ENCODE assay signal across 11 cellular contexts in genomic region chrX:71664202-71664601, GRCh38. TPM values are rescaled to one million over a fixed set of nuclear protein-coding genes. Genes with fewer than 3 reads are reported as not detected.
DNase-seq lines count a peak whose midpoint lies in the region; ATAC-seq, FAIRE-seq and TF ChIP-seq lines count a peak whose summit lies in the region.
"Not testable (repeated sequence)": the region's sequence is repeated elsewhere in the genome, so short reads cannot be mapped to it uniquely, and the experiment has no call there.
"Had no signal": no experiment of that assay in that cellular context is flagged by ENCODE, and none has a peak within 500 bp of the region (broad histone marks: within the 10 kb centered on the region; RNA-seq: fewer than 3 reads in every experiment).

No MANE protein-coding gene starts in this region.

- not testable (repeated sequence) for H3K36me3 ChIP-seq in bronchial epithelial cell (ENCODE audit: control insufficient read depth, insufficient read depth, low read length)

- H3K4me1 Mint-ChIP-seq in stimulated activated memory B cell treated with anti-CD40 and anti-IgM and Interleukin-4, amounts not matched to agents 10 μg/mL and 1 μg/mL and 100 μg/mL, for 72 hours, result peaks cover 17% of the 10 kb centered on the region

- not testable (repeated sequence) for H3K9me3 Mint-ChIP-seq in stimulated activated memory B cell treated with anti-CD40 and anti-IgM and Interleukin-4, amounts not matched to agents 10 μg/mL and 1 μg/mL and 100 μg/mL, for 72 hours

- not testable (repeated sequence) for H3K27me3 ChIP-seq in bronchial epithelial cell (ENCODE audit: control insufficient read depth, insufficient read depth, low read length)

- not testable (repeated sequence) for H3K27ac Mint-ChIP-seq in stimulated activated memory B cell treated with anti-CD40 and anti-IgM and Interleukin-4, amounts not matched to agents 10 μg/mL and 1 μg/mL and 100 μg/mL, for 72 hours

- peak; percentile 1 for TF ChIP-seq CTCF in GM20000 (IDR thresholded peaks at IDR 0.05; ENCODE audit: extremely low read depth, missing control alignments)
- TF ChIP-seq CTCF in bronchial epithelial cell (IDR thresholded peaks at IDR 0.05; ENCODE audit: insufficient read depth, low read length, severe bottlenecking), result peak; percentile 15

- H3K36me3 Mint-ChIP-seq in stimulated activated memory B cell treated with anti-CD40 and anti-IgM and Interleukin-4, amounts not matched to agents 10 μg/mL and 1 μg/mL and 100 μg/mL, for 72 hours, result not testable (repeated sequence)

- ATAC-seq in stimulated activated memory B cell treated with anti-CD40 and anti-IgM and Interleukin-4, amounts not matched to agents 10 μg/mL and 1 μg/mL and 100 μg/mL, for 72 hours, result peak; percentile 50

- not testable (repeated sequence) for H3K4me3 ChIP-seq in bronchial epithelial cell (ENCODE audit: low read depth, low read length)

- not testable (repeated sequence) for H3K4me3 Mint-ChIP-seq in stimulated activated memory B cell treated with anti-CD40 and anti-IgM and Interleukin-4, amounts not matched to agents 10 μg/mL and 1 μg/mL and 100 μg/mL, for 72 hours

- not testable (repeated sequence) for H3K27me3 Mint-ChIP-seq in stimulated activated memory B cell treated with anti-CD40 and anti-IgM and Interleukin-4, amounts not matched to agents 10 μg/mL and 1 μg/mL and 100 μg/mL, for 72 hours

- FAIRE-seq in bronchial epithelial cell (lab: Jason Lieb, UNC), result not testable (repeated sequence)

- DNase-seq in DMS 273 (lab: John Stamatoyannopoulos, UW; ENCODE audit: unreplicated experiment), result peak; percentile 79
- not testable (repeated sequence) for DNase-seq in GM20000 (ENCODE audit: low spot score); bronchial epithelial cell (ENCODE audit: low read depth)
- DNase-seq in KBM-7, result peak; percentile 78
- DNase-seq in NCI-H526 (lab: John Stamatoyannopoulos, UW), result peak; percentile 10 to 65
- DNase-seq in SW480 (ENCODE audit: low spot score), result peak; percentile 71
- peak; percentile 77 for DNase-seq in islet precursor cell

- in situ Hi-C loops in KBM-7 (cut with MboI; ENCODE audit: low pct_unique_long_range_greater_than_20kb, low sequenced_read_pairs), result not testable (repeated sequence)

RNA-seq across cellular contexts. Expression of gene CXCR3, which starts 45.9 kb away (rescaled TPM):
- total RNA-seq in bronchial epithelial cell, result not detected in 2 replicates
- total RNA-seq: skeletal muscle tissue, urinary bladder had no signal

RNA-seq across cellular contexts. Expression of gene CXorf49, which starts 53.9 kb away (rescaled TPM):
- total RNA-seq in bronchial epithelial cell, result not detected in 2 replicates
- total RNA-seq: aorta, skeletal muscle tissue, urinary bladder had no signal
